ENCODE assay signal across 23 cellular contexts in genomic region chr9:136083558-136084190, GRCh38. TPM values are rescaled to one million over a fixed set of nuclear protein-coding genes. Genes with fewer than 3 reads are reported as not detected.
DNase-seq lines count a peak whose midpoint lies in the region; ATAC-seq and TF ChIP-seq lines count a peak whose summit lies in the region.
"Had no signal": no experiment of that assay in that cellular context is flagged by ENCODE, and none has a peak within 500 bp of the region (broad histone marks: within the 10 kb centered on the region; RNA-seq: fewer than 3 reads in every experiment).

No MANE protein-coding gene starts in this region.

- no peaks in the 10 kb centered on the region for H3K36me3 ChIP-seq in right atrium auricular region
- H3K36me3 ChIP-seq in lower lobe of right lung = peaks cover 4% of the 10 kb centered on the region
- H3K36me3 ChIP-seq in upper lobe of right lung = no peaks in the 10 kb centered on the region

- TF ChIP-seq CTCF in right atrium auricular region (IDR thresholded peaks at IDR 0.05) (no peak), lower lobe of right lung (IDR thresholded peaks at IDR 0.05) (no peak), upper lobe of right lung (IDR thresholded peaks at IDR 0.05) (no peak)

- no peaks in the 10 kb centered on the region for H3K27me3 Mint-ChIP-seq in T-helper 17 cell
- H3K27me3 Mint-ChIP-seq: CD4-positive, alpha-beta memory T cell had no signal

- H3K9me3 ChIP-seq in right atrium auricular region = no peaks in the 10 kb centered on the region
- H3K9me3 ChIP-seq in T-helper 17 cell (ENCODE audit: control insufficient read depth, low read length, poor library complexity, severe bottlenecking) = no peaks in the 10 kb centered on the region
- no peaks in the 10 kb centered on the region for H3K9me3 ChIP-seq in lower lobe of right lung
- H3K9me3 ChIP-seq in upper lobe of right lung = no peaks in the 10 kb centered on the region

- no peak for ATAC-seq in Right ventricle myocardium superior (ENCODE audit: poor library complexity)
- ATAC-seq in T-helper 17 cell = no peak
- no peak for ATAC-seq in lower lobe of right lung
- no peak for ATAC-seq in upper lobe of right lung
- ATAC-seq in HG03457 (IDR thresholded peaks at IDR 0.05; ENCODE audit: unreplicated experiment) = no peak
- ATAC-seq: GM12878, HCT116 had no signal

- H3K27ac ChIP-seq in right atrium auricular region = no peak overlapping the region
- H3K27ac ChIP-seq in lower lobe of right lung = no peak overlapping the region
- H3K27ac ChIP-seq in upper lobe of right lung = no peak overlapping the region
- H3K27ac ChIP-seq: KMS-11 had no signal

- H3K36me3 Mint-ChIP-seq in T-helper 17 cell (ENCODE audit: low read depth) = no peaks in the 10 kb centered on the region

- H3K4me3 ChIP-seq in right atrium auricular region (no peak overlapping the region), lower lobe of right lung (no peak overlapping the region), upper lobe of right lung (no peak overlapping the region)
- H3K4me3 ChIP-seq: GM12878 had no signal

- H3K4me1 ChIP-seq in right atrium auricular region (peaks cover 0 to 74% of the 10 kb centered on the region in 2 donors), lower lobe of right lung (peaks cover 77% of the 10 kb centered on the region), upper lobe of right lung (peaks cover 53% of the 10 kb centered on the region)

- intact Hi-C loops in Right ventricle myocardium superior (cut with DNase I) = no loop called here
- intact Hi-C loops in lower lobe of right lung (cut with DNase I) = no loop called here
- intact Hi-C loops in upper lobe of right lung (cut with DNase I) = no loop called here

- H3K4me1 Mint-ChIP-seq in T-helper 17 cell = peaks cover 13% of the 10 kb centered on the region
- H3K4me1 Mint-ChIP-seq: B cell had no signal

- peak overlapping the region; percentile 67 for H3K27ac Mint-ChIP-seq in T-helper 17 cell
- H3K27ac Mint-ChIP-seq: B cell; CD4-positive, alpha-beta memory T cell had no signal

- H3K27me3 ChIP-seq in right atrium auricular region = no peaks in the 10 kb centered on the region
- no peaks in the 10 kb centered on the region for H3K27me3 ChIP-seq in lower lobe of right lung (ENCODE audit: low read depth)
- H3K27me3 ChIP-seq in upper lobe of right lung = no peaks in the 10 kb centered on the region

- H3K4me3 Mint-ChIP-seq in T-helper 17 cell = no peak overlapping the region
- H3K4me3 Mint-ChIP-seq: B cell; CD4-positive, alpha-beta memory T cell had no signal

- DNase-seq in Right ventricle myocardium superior (peak; percentile 37), right atrium auricular region (ENCODE audit: low spot score) (no peak), T-helper 17 cell (no peak), lower lobe of right lung (peak; percentile 40), upper lobe of right lung (peak; percentile 64), GM19240 (ENCODE audit: insufficient read length, low spot score) (no peak)
- no peak for DNase-seq in activated CD4-positive, alpha-beta T cell treated with anti-CD3 and anti-CD28 coated beads, Interleukin-2, amount 50 U/mL, for 4 hours
- DNase-seq: Calu3; CD4-positive, alpha-beta memory T cell; DMS53; EL; MV-4-11; NCI-H1417; NCI-H187; NCI-H2227 treated with DMSO at 0.1 percent for 48 hours; NCI-H510A treated with DMSO at 0.1 percent for 48 hours; NCI-H774; OCI-M1 had no signal

RNA-seq across cellular contexts. Expression of gene NACC2, which starts 11.4 kb away (rescaled TPM):
- total RNA-seq in Right ventricle myocardium superior = 30.8 TPM
- total RNA-seq in right atrium auricular region = 10 to 100 TPM; 49.1 to 55.5 TPM
- total RNA-seq in T-helper 17 cell = 1 to 10 TPM; 5.8 to 5.9 TPM
- 27.0 TPM for total RNA-seq in lower lobe of right lung
- total RNA-seq in upper lobe of right lung = 33.5 TPM

RNA-seq across cellular contexts. Expression of gene TMEM250, which starts 35.0 kb away (rescaled TPM):
- 16.4 TPM for total RNA-seq in Right ventricle myocardium superior
- 10 to 100 TPM; 20.3 to 29.3 TPM for total RNA-seq in right atrium auricular region
- total RNA-seq in T-helper 17 cell = 10 to 100 TPM; 17.9 to 21.8 TPM
- total RNA-seq in lower lobe of right lung = 31.2 TPM
- total RNA-seq in upper lobe of right lung = 30.7 TPM

Comparison
In these comparisons a context has a peak if more than half of its experiments do, and no peak if none do; other contexts are left out.
1. DNase-seq: peak in Right ventricle myocardium superior (single experiment), lower lobe of right lung (single experiment) and upper lobe of right lung (single experiment); none in right atrium auricular region (single experiment), T-helper 17 cell (0 of 3), activated CD4-positive, alpha-beta T cell treated with anti-CD3 and anti-CD28 coated beads, Interleukin-2, amount 50 U/mL, for 4 hours (0 of 2) and GM19240 (single experiment).